Comparison of ENCODE assay signal across 9 cellular contexts in the genomic region with DNA sequence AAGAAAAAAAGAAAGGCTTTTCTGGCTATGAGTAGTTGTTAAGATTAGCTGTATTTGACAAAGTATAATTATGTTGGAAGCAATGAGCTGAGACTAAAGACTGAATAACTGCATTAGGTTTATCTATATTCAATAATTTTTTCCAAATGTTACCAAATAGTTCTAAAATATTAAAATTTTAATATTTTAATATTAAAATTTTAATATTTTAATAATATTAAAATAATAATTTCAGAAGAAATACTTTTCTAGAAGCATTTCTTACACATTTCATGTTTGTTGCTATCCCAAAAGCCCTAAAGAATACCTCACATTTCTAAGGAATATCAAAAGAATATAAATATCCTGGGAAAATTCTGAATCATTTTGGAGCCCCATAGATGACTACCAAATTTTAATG.
"Had no signal": no experiment of that assay in that cellular context is flagged by ENCODE, and none has a peak within 500 bp of the region (broad histone marks: within the 10 kb centered on the region; RNA-seq: fewer than 3 reads in every experiment).

No MANE protein-coding gene starts in this region.

- ATAC-seq: HepG2 had no signal

- DNase-seq: H9, HCEC 1CT, KBM-7 had no signal

- H3K36me3 Mint-ChIP-seq: IgD-negative memory B cell had no signal

- H3K27ac Mint-ChIP-seq: GM23338, H9, IgD-negative memory B cell had no signal

- H2AFZ ChIP-seq: GM23338 had no signal

- H3K4me1 Mint-ChIP-seq: IgD-negative memory B cell had no signal

- H3K9me3 Mint-ChIP-seq: GM23338, H9, IgD-negative memory B cell had no signal

- H3K4me3 Mint-ChIP-seq: GM23338, H9, IgD-negative memory B cell had no signal

- H3K27ac ChIP-seq: HL-60 had no signal

- H3K4me2 ChIP-seq: GM23338 had no signal

- FAIRE-seq: H1, H54, HepG2 had no signal

- H3K4me3 ChIP-seq: GM23338 had no signal
